Comparison of ENCODE assay signal across 23 cellular contexts in genomic region chr18:7740815-7741214, GRCh38.
DNase-seq lines count a peak whose midpoint lies in the region; ATAC-seq and TF ChIP-seq lines count a peak whose summit lies in the region.
"Had no signal": no experiment of that assay in that cellular context is flagged by ENCODE, and none has a peak within 500 bp of the region (broad histone marks: within the 10 kb centered on the region; RNA-seq: fewer than 3 reads in every experiment).

No MANE protein-coding gene starts in this region.

- H3K4me2 ChIP-seq in IMR-90 (ENCODE audit: low read depth, low read length) (no peak overlapping the region), mesendoderm (ENCODE audit: low read length) (no peak overlapping the region)

- H3K36me3 ChIP-seq in IMR-90 (ENCODE audit: control insufficient read depth, insufficient read depth, low read length) (no peaks in the 10 kb centered on the region), endodermal cell (ENCODE audit: control insufficient read depth, insufficient read depth, low read length) (no peaks in the 10 kb centered on the region), mesendoderm (ENCODE audit: control insufficient read depth, insufficient read depth, low read length) (no peaks in the 10 kb centered on the region), stomach smooth muscle (ENCODE audit: control insufficient read depth in 2 of 2, insufficient read depth in 2 of 2, low read length in 2 of 2) (no peaks in the 10 kb centered on the region)
- H3K36me3 ChIP-seq: vagina had no signal

- H3K9me1 ChIP-seq in IMR-90 (ENCODE audit: insufficient read depth, low read length), result no peaks in the 10 kb centered on the region

- no peak overlapping the region for H4K5ac ChIP-seq in IMR-90 (ENCODE audit: low read depth, low read length)
- H4K5ac ChIP-seq in mesendoderm (ENCODE audit: low read length), result no peak overlapping the region

- BruUV-seq in IMR-90 (replicated peaks; lab: Mats Ljungman, UMichigan), result no TSS peak

- in situ Hi-C loops in IMR-90 (cut with MboI; ENCODE audit: low sequenced_read_pairs), result no loop called here

- H3K56ac ChIP-seq in IMR-90 (ENCODE audit: extremely low read depth, insufficient read depth, low read length), result no peak overlapping the region
- H3K56ac ChIP-seq in mesendoderm (ENCODE audit: low read length), result no peak overlapping the region

- no peak overlapping the region for H3K4me3 Mint-ChIP-seq in endodermal cell
- no peak overlapping the region for H3K4me3 Mint-ChIP-seq in naive thymus-derived CD8-positive, alpha-beta T cell
- H3K4me3 Mint-ChIP-seq: dendritic cell treated with granulocyte-macrophage colony-stimulating factor and Interleukin-4, amounts not matched to agents 40 ng/mL and 50 ng/mL, for 4 days; memory B cell; neural crest cell; stimulated activated naive CD8-positive, alpha-beta T cell treated with anti-CD3 and anti-CD28 coated beads, Interleukin-15, Interleukin-2, amounts not matched to agents 100 ng/mL and 50 ng/mL, for 24 hours; T-cell had no signal

- H3K23ac ChIP-seq in IMR-90 (ENCODE audit: low read depth, low read length) (no peak overlapping the region), mesendoderm (ENCODE audit: low read length) (no peak overlapping the region)

- H3K9ac ChIP-seq in IMR-90 (ENCODE audit: low read depth, low read length) (no peak overlapping the region), endodermal cell (ENCODE audit: extremely low read depth, low read length, poor library complexity, severe bottlenecking) (no peak overlapping the region), mesendoderm (ENCODE audit: low read length) (no peak overlapping the region), stomach smooth muscle (ENCODE audit: low read length in 2 of 2) (no peak overlapping the region)

- H3K9me3 ChIP-seq in IMR-90 (ENCODE audit: control insufficient read depth, insufficient read depth, low read length) (peaks cover 3% of the 10 kb centered on the region), endodermal cell (ENCODE audit: control insufficient read depth, low read length) (peaks cover 18% of the 10 kb centered on the region), stomach smooth muscle (ENCODE audit: control insufficient read depth in 2 of 2, low read length in 2 of 2) (no peaks in the 10 kb centered on the region)

- H2BK5ac ChIP-seq in IMR-90 (ENCODE audit: low read depth, low read length, poor library complexity, severe bottlenecking) (no peak overlapping the region), mesendoderm (ENCODE audit: low read length) (no peak overlapping the region)

- H2BK20ac ChIP-seq in IMR-90 (ENCODE audit: low read depth, low read length), result no peak overlapping the region

- WGBS in IMR-90 (ENCODE audit: extremely low coverage in 2 of 2, insufficient read length in 1 of 2), 2 experiments, result no CpG with 5 or more reads among the region's 3 CpGs
- WGBS in endodermal cell (ENCODE audit: insufficient coverage in 1 of 2, insufficient read length in 1 of 2), 2 experiments, result 72 to 85% methylated on average over 2 to 3 of the region's 3 CpGs
- no CpG with 5 or more reads among the region's 3 CpGs for WGBS in mesendoderm (ENCODE audit: extremely low coverage, insufficient coverage, low lambda C conversion rate)

- ATAC-seq in IMR-90 (ENCODE audit: low read depth) (peak; percentile 82), HG02884 (IDR thresholded peaks at IDR 0.05; ENCODE audit: unreplicated experiment) (no peak)
- ATAC-seq in naive thymus-derived CD8-positive, alpha-beta T cell, result no peak
- ATAC-seq: HCT116, T-cell had no signal

- peak; percentile 24 for DNase-seq in IMR-90
- DNase-seq in endodermal cell, result no peak
- DNase-seq in mesendoderm, result peak; percentile 63
- DNase-seq in naive thymus-derived CD8-positive, alpha-beta T cell, result no peak
- no peak for DNase-seq in COLO668 (lab: John Stamatoyannopoulos, UW; ENCODE audit: unreplicated experiment)
- DNase-seq: activated CD4-positive, alpha-beta T cell treated with anti-CD3 and anti-CD28 coated beads, Interleukin-2, amount 50 U/mL, for 1 hour; activated naive CD4-positive, alpha-beta T cell treated with Interleukin-2 at 50 U/mL for 16 hours; AML-193; EL; NCI-H1105 treated with DMSO at 0.1 percent for 48 hours; NCI-H524; stimulated activated CD4-positive, alpha-beta T cell treated with anti-CD3 and anti-CD28 coated beads, Interleukin-1b, Interleukin-23, amount 100 ng/mL, for 48 hours; T-cell had no signal

- peaks cover 14% of the 10 kb centered on the region for H3K36me3 Mint-ChIP-seq in endodermal cell (ENCODE audit: low read depth)
- peaks cover 0 to 8% (median 0%) of the 10 kb centered on the region in 3 donors for H3K36me3 Mint-ChIP-seq in naive thymus-derived CD8-positive, alpha-beta T cell
- H3K36me3 Mint-ChIP-seq: memory B cell, T-cell had no signal

- intact Hi-C loops in IMR-90 (cut with micrococcal nuclease), result no loop called here

- H2AK9ac ChIP-seq in IMR-90 (replicated peaks; ENCODE audit: low read depth, low read length, poor library complexity), result no peak overlapping the region

- no peak for TF ChIP-seq POLR2A in IMR-90 (IDR thresholded peaks at IDR 0.05; ENCODE audit: low read depth, low read length)

- CTCF ChIA-PET in IMR-90 (lab: Yijun Ruan, JAX), result interaction anchor here (0.8 kb wide), 1 partner anchor 11 kb away, joined by 3 read pairs; no protein-coding TSS in a partner anchor

- H2BK120ac ChIP-seq in IMR-90 (ENCODE audit: low read depth, low read length) (no peak overlapping the region), mesendoderm (ENCODE audit: low read depth, low read length) (no peak overlapping the region)

- TF ChIP-seq CTCF in IMR-90 (conservative IDR thresholded peaks at IDR 0.05; ENCODE audit: low read depth, low read length) (no peak), endodermal cell (conservative IDR thresholded peaks at IDR 0.05) (no peak)

- no peaks in the 10 kb centered on the region for H3K27me3 ChIP-seq in IMR-90 (ENCODE audit: control insufficient read depth, insufficient read depth, low read length)
- H3K27me3 ChIP-seq in endodermal cell (ENCODE audit: control insufficient read depth, insufficient read depth, low read length, poor library complexity, severe bottlenecking), result no peaks in the 10 kb centered on the region
- H3K27me3 ChIP-seq in mesendoderm (ENCODE audit: insufficient read depth, low read length, poor library complexity), result no peaks in the 10 kb centered on the region
- H3K27me3 ChIP-seq in stomach smooth muscle (ENCODE audit: control insufficient read depth in 1 of 2, insufficient read depth in 2 of 2, low read length in 2 of 2), result no peaks in the 10 kb centered on the region
- H3K27me3 ChIP-seq: vagina had no signal

- peak overlapping the region; percentile 87 for H3K27ac Mint-ChIP-seq in endodermal cell
- H3K27ac Mint-ChIP-seq in naive thymus-derived CD8-positive, alpha-beta T cell, result no peak overlapping the region
- H3K27ac Mint-ChIP-seq: dendritic cell treated with granulocyte-macrophage colony-stimulating factor and Interleukin-4, amounts not matched to agents 40 ng/mL and 50 ng/mL, for 4 days; memory B cell; stimulated activated naive CD8-positive, alpha-beta T cell treated with anti-CD3 and anti-CD28 coated beads, Interleukin-15, Interleukin-2, amounts not matched to agents 100 ng/mL and 50 ng/mL, for 24 hours; T-cell had no signal

- H3K79me2 ChIP-seq in mesendoderm (ENCODE audit: control insufficient read depth, insufficient read depth, low read length), result no peaks in the 10 kb centered on the region

- H4K91ac ChIP-seq in IMR-90 (ENCODE audit: insufficient read depth, low read depth, low read length), result no peak overlapping the region

- H3K18ac ChIP-seq in IMR-90 (ENCODE audit: low read depth, low read length), result no peak overlapping the region
- H3K18ac ChIP-seq in mesendoderm (ENCODE audit: low read length), result peak overlapping the region; percentile 40

- dilution Hi-C loops in IMR-90 (cut with HindIII; ENCODE audit: low sequenced_read_pairs, unreplicated experiment), result no loop called here

- H3K14ac ChIP-seq in IMR-90 (replicated peaks; ENCODE audit: low read depth, low read length), result no peak overlapping the region

- no peak for TF ChIP-seq RAD21 in IMR-90 (IDR thresholded peaks at IDR 0.05; ENCODE audit: low read length)

- H3K4me3 ChIP-seq in IMR-90 (ENCODE audit: insufficient read depth, low read depth, low read length), result no peak overlapping the region
- H3K4me3 ChIP-seq in endodermal cell (ENCODE audit: low read length), result no peak overlapping the region
- no peak overlapping the region for H3K4me3 ChIP-seq in mesendoderm (ENCODE audit: low read length)
- H3K4me3 ChIP-seq in stomach smooth muscle (ENCODE audit: low read length in 2 of 2), result no peak overlapping the region
- H3K4me3 ChIP-seq: vagina had no signal

- H3K9me3 Mint-ChIP-seq in endodermal cell, result peaks cover 16% of the 10 kb centered on the region
- H3K9me3 Mint-ChIP-seq in naive thymus-derived CD8-positive, alpha-beta T cell, result peaks cover 0 to 10% (median 7%) of the 10 kb centered on the region in 9 donors

- H3K4me1 Mint-ChIP-seq in endodermal cell, result peaks cover 32% of the 10 kb centered on the region
- no peaks in the 10 kb centered on the region for H3K4me1 Mint-ChIP-seq in naive thymus-derived CD8-positive, alpha-beta T cell
- H3K4me1 Mint-ChIP-seq: memory B cell, T-cell had no signal

- no peaks in the 10 kb centered on the region for H3K27me3 Mint-ChIP-seq in endodermal cell (ENCODE audit: insufficient read depth)
- H3K27me3 Mint-ChIP-seq in naive thymus-derived CD8-positive, alpha-beta T cell, result no peaks in the 10 kb centered on the region
- H3K27me3 Mint-ChIP-seq: dendritic cell treated with granulocyte-macrophage colony-stimulating factor and Interleukin-4, amounts not matched to agents 40 ng/mL and 50 ng/mL, for 4 days; memory B cell; stimulated activated naive CD8-positive, alpha-beta T cell treated with anti-CD3 and anti-CD28 coated beads, Interleukin-15, Interleukin-2, amounts not matched to agents 100 ng/mL and 50 ng/mL, for 24 hours; T-cell had no signal

- H3K4me1 ChIP-seq in IMR-90 (ENCODE audit: control insufficient read depth, insufficient read depth, low read length) (0 out of 2 replicates have a peak, but pooled peaks cover 2% of the 10 kb centered on the region), endodermal cell (ENCODE audit: control insufficient read depth, insufficient read depth, low read length) (peaks cover 7% of the 10 kb centered on the region), mesendoderm (ENCODE audit: control insufficient read depth, low read depth, low read length) (peaks cover 9% of the 10 kb centered on the region), stomach smooth muscle (ENCODE audit: control insufficient read depth, insufficient read depth, low read length) (peaks cover 10% of the 10 kb centered on the region)

- H2BK15ac ChIP-seq in IMR-90 (ENCODE audit: low read depth, low read length), result no peak overlapping the region
- H2BK15ac ChIP-seq in mesendoderm (replicated peaks; ENCODE audit: low read depth), result no peak overlapping the region

- H4K8ac ChIP-seq in IMR-90 (ENCODE audit: low read depth in 2 of 2, low read length in 2 of 2) (no peak overlapping the region), mesendoderm (ENCODE audit: low read depth, low read length) (no peak overlapping the region)

- no peak overlapping the region for H3K27ac ChIP-seq in IMR-90 (ENCODE audit: insufficient read depth, low read length)
- H3K27ac ChIP-seq in endodermal cell (ENCODE audit: low read depth, low read length), result peak overlapping the region; percentile 57
- no peak overlapping the region for H3K27ac ChIP-seq in mesendoderm (ENCODE audit: low read depth, low read length)
- H3K27ac ChIP-seq in stomach smooth muscle (ENCODE audit: low read length), result peak overlapping the region; percentile 3
- H3K27ac ChIP-seq: epithelial cell of prostate, RWPE1, vagina had no signal

- H3K4ac ChIP-seq in IMR-90 (ENCODE audit: low read depth, low read length) (no peak overlapping the region), mesendoderm (ENCODE audit: low read depth, low read length) (no peak overlapping the region)

- POLR2A ChIA-PET in IMR-90 (lab: Charles Lee; ENCODE audit: unreplicated experiment), result no interaction called here
- POLR2A ChIA-PET in naive thymus-derived CD8-positive, alpha-beta T cell (lab: Charles Lee), result no interaction called here

- H2AK5ac ChIP-seq in IMR-90 (ENCODE audit: low read depth, low read length), result no peak overlapping the region
- H2AK5ac ChIP-seq in mesendoderm (ENCODE audit: low read length), result no peak overlapping the region

- 0 out of 2 replicates have a peak, but pooled peaks cover 5% of the 10 kb centered on the region for H4K20me1 ChIP-seq in IMR-90 (ENCODE audit: insufficient read depth, low read length)

- H3K79me1 ChIP-seq in IMR-90 (ENCODE audit: low read depth in 1 of 2, low read length in 2 of 2), result peaks cover 5 to 8% of the 10 kb centered on the region in 2 experiments; a peak in 3 of 4 replicates
- peaks cover 4% of the 10 kb centered on the region for H3K79me1 ChIP-seq in mesendoderm (ENCODE audit: low read length)

- no peak overlapping the region for H2AFZ ChIP-seq in IMR-90 (replicated peaks; ENCODE audit: low read length, poor library complexity)

Comparison
In these comparisons a context has a peak if more than half of its experiments do, and no peak if none do; other contexts are left out.
1. DNase-seq: peak in IMR-90 (single experiment) and mesendoderm (single experiment); none in endodermal cell (single experiment), naive thymus-derived CD8-positive, alpha-beta T cell (0 of 10) and COLO668 (single experiment).
2. H3K27ac ChIP-seq: peak in endodermal cell (single experiment) and stomach smooth muscle (single experiment); none in IMR-90 (single experiment) and mesendoderm (single experiment).